15 cellular contexts compared by ENCODE assay signal in genomic region chr4:37799941-37800554, GRCh38.
"Had no signal": no experiment of that assay in that cellular context is flagged by ENCODE, and none has a peak within 500 bp of the region (broad histone marks: within the 10 kb centered on the region; RNA-seq: fewer than 3 reads in every experiment).

No MANE protein-coding gene starts in this region.

- H3K36me3 Mint-ChIP-seq: activated naive CD4-positive, alpha-beta T cell treated with anti-CD3 and anti-CD28 coated beads, Interleukin-2, amount 50 U/mL, for 24 hours had no signal

- H3K4me3 ChIP-seq: cardiac muscle cell, esophagus squamous epithelium, left lung, right atrium auricular region, tibial artery, uterus had no signal

- H3K27me3 ChIP-seq: cardiac muscle cell, esophagus squamous epithelium, left lung, right atrium auricular region, tibial artery, uterus had no signal

- H3K9me3 ChIP-seq: esophagus squamous epithelium, left lung, right atrium auricular region, tibial artery, uterus had no signal

- H3K27ac Mint-ChIP-seq: activated naive CD4-positive, alpha-beta T cell treated with anti-CD3 and anti-CD28 coated beads, Interleukin-2, amount 50 U/mL, for 24 hours had no signal

- H3K4me1 Mint-ChIP-seq: activated naive CD4-positive, alpha-beta T cell treated with anti-CD3 and anti-CD28 coated beads, Interleukin-2, amount 50 U/mL, for 24 hours had no signal

- H3K27me3 Mint-ChIP-seq: activated naive CD4-positive, alpha-beta T cell treated with anti-CD3 and anti-CD28 coated beads, Interleukin-2, amount 50 U/mL, for 24 hours had no signal

- H3K27ac ChIP-seq: cardiac muscle cell, esophagus squamous epithelium, left lung, right atrium auricular region, tibial artery, uterus had no signal

- H3K4me1 ChIP-seq: esophagus squamous epithelium, right atrium auricular region, tibial artery, uterus had no signal

- H3K4me3 Mint-ChIP-seq: activated naive CD4-positive, alpha-beta T cell treated with anti-CD3 and anti-CD28 coated beads, Interleukin-2, amount 50 U/mL, for 24 hours had no signal

- ATAC-seq: left lung; stimulated activated naive CD8-positive, alpha-beta T cell treated with anti-CD3 and anti-CD28 coated beads, Interleukin-15, Interleukin-2, amounts not matched to agents 100 U/mL and 50 U/mL, for 24 hours had no signal

- H3K9me3 Mint-ChIP-seq: activated naive CD4-positive, alpha-beta T cell treated with anti-CD3 and anti-CD28 coated beads, Interleukin-2, amount 50 U/mL, for 24 hours had no signal

- DNase-seq: activated CD4-positive, alpha-beta T cell treated with anti-CD3 and anti-CD28 coated beads, Interleukin-2, amount 50 U/mL, for 48 hours; activated gamma-delta T cell; dermis blood vessel endothelial cell; effector memory CD4-positive, alpha-beta T cell; esophagus squamous epithelium; left lung; mammary epithelial cell; stimulated activated CD4-positive, alpha-beta T cell treated with anti-CD3 and anti-CD28 coated beads, Interleukin-2, amount 100 ng/mL, for 24 hours; stimulated activated naive CD8-positive, alpha-beta T cell treated with anti-CD3 and anti-CD28 coated beads, Interleukin-15, Interleukin-2, amounts not matched to agents 100 U/mL and 50 U/mL, for 24 hours; substantia nigra; tibial artery; uterus had no signal

- H3K36me3 ChIP-seq: cardiac muscle cell, esophagus squamous epithelium, left lung, right atrium auricular region, tibial artery, uterus had no signal
